8 cellular contexts compared by ENCODE assay signal in genomic region chr6:11277275-11278206, GRCh38. TPM values are rescaled to one million over a fixed set of nuclear protein-coding genes. Genes with fewer than 3 reads are reported as not detected.
DNase-seq lines count a peak whose midpoint lies in the region; ATAC-seq, FAIRE-seq and TF ChIP-seq lines count a peak whose summit lies in the region.

No MANE protein-coding gene starts in this region.

- peaks cover 40% of the 10 kb centered on the region for H3K4me1 Mint-ChIP-seq in astrocyte (ENCODE audit: low read depth, unreplicated experiment)

- H3K4me2 ChIP-seq in astrocyte (ENCODE audit: low read length), result peak overlapping the region; percentile 74

- peak overlapping the region; percentile 84 for H3K27ac Mint-ChIP-seq in astrocyte (ENCODE audit: unreplicated experiment)

- H3K4me3 ChIP-seq in astrocyte (ENCODE audit: insufficient read depth, low read depth, low read length) (peak overlapping the region; percentile 13), colonic mucosa (no peak overlapping the region)

- H3K9ac ChIP-seq in astrocyte (ENCODE audit: low read length), result peak overlapping the region; percentile 64
- H3K9ac ChIP-seq in colonic mucosa (ENCODE audit: low read depth in 2 of 2, low read length in 2 of 2), result no peak overlapping the region

- no peaks in the 10 kb centered on the region for H3K36me3 Mint-ChIP-seq in astrocyte (ENCODE audit: low read depth, unreplicated experiment)

- H3K4me3 Mint-ChIP-seq in astrocyte (ENCODE audit: unreplicated experiment), result peak overlapping the region; percentile 37

- H3K9me3 ChIP-seq in astrocyte (ENCODE audit: insufficient read depth, low read depth, low read length) (no peaks in the 10 kb centered on the region), colonic mucosa (no peaks in the 10 kb centered on the region)

- H3K79me2 ChIP-seq in astrocyte (ENCODE audit: insufficient read depth, low read length), result no peaks in the 10 kb centered on the region

- TF ChIP-seq CTCF in astrocyte (IDR thresholded peaks at IDR 0.05; ENCODE audit: insufficient read depth, low read depth, low read length) (no peak), colonic mucosa (IDR thresholded peaks at IDR 0.05) (no peak)

- H3K9me3 Mint-ChIP-seq in astrocyte (ENCODE audit: unreplicated experiment), result no peaks in the 10 kb centered on the region

- no peaks in the 10 kb centered on the region for H3K36me3 ChIP-seq in astrocyte (ENCODE audit: insufficient read depth, low read length)
- H3K36me3 ChIP-seq in colonic mucosa, result no peaks in the 10 kb centered on the region

- H3K4me1 ChIP-seq in astrocyte (ENCODE audit: insufficient read depth, low read length), result peaks cover 22% of the 10 kb centered on the region
- peaks cover 5% of the 10 kb centered on the region for H3K4me1 ChIP-seq in colonic mucosa

- H2AFZ ChIP-seq in astrocyte (ENCODE audit: low read depth, low read length), result peak overlapping the region; percentile 66

- H3K27me3 ChIP-seq in astrocyte (ENCODE audit: insufficient read depth, low read length) (no peaks in the 10 kb centered on the region), colonic mucosa (no peaks in the 10 kb centered on the region)

- peak; percentile 91 for DNase-seq in Daoy (ENCODE audit: low read depth)
- DNase-seq in astrocyte (ENCODE audit: low read depth), result peak; percentile 93
- peak; percentile 33 for DNase-seq in mucosa of gallbladder (ENCODE audit: low spot score)
- DNase-seq in colonic mucosa, result no peak
- no peak for DNase-seq in NOMO-1 treated with dmso at 0.1 percent for 144 hours (lab: John Stamatoyannopoulos, UW; ENCODE audit: unreplicated experiment)
- no peak for DNase-seq in superior temporal gyrus (ENCODE audit: extremely low spot score)

- peak; percentile 13 for FAIRE-seq in astrocyte (lab: Jason Lieb, UNC)

- ATAC-seq in GM19372 (IDR thresholded peaks at IDR 0.05; ENCODE audit: low read depth, unreplicated experiment) (peak; percentile 46), HG03469 (IDR thresholded peaks at IDR 0.05; ENCODE audit: unreplicated experiment) (peak; percentile 43)

- no peaks in the 10 kb centered on the region for H4K20me1 ChIP-seq in astrocyte (ENCODE audit: insufficient read depth, low read length)

- intact Hi-C loops in colonic mucosa (cut with DNase I), result no loop called here

- H3K27me3 Mint-ChIP-seq in astrocyte (ENCODE audit: low read depth, unreplicated experiment), result no peaks in the 10 kb centered on the region

- H3K27ac ChIP-seq in astrocyte (ENCODE audit: low read depth, low read length) (peak overlapping the region; percentile 81), colonic mucosa (no peak overlapping the region)

RNA-seq across cellular contexts. Expression of gene NEDD9, which starts 45.1 kb away (rescaled TPM):
- 20.5 and 21.8 TPM in 2 replicates for total RNA-seq in Daoy (2014; rRNA removed; shearing (Covaris generic))
- total RNA-seq in astrocyte (37.3 and 39.6 TPM in 2 replicates), mucosa of gallbladder (18.1 TPM), colonic mucosa (10 to 100 TPM; 43.4 to 73.1 TPM)

Comparison
In these comparisons a context has a peak if more than half of its experiments do, and no peak if none do; other contexts are left out.
1. DNase-seq: peak in Daoy (single experiment), astrocyte (single experiment) and mucosa of gallbladder (single experiment); none in colonic mucosa (single experiment), NOMO-1 treated with dmso at 0.1 percent for 144 hours (single experiment) and superior temporal gyrus (single experiment).